Comparison of ENCODE assay signal across 17 cellular contexts in the genomic region with DNA sequence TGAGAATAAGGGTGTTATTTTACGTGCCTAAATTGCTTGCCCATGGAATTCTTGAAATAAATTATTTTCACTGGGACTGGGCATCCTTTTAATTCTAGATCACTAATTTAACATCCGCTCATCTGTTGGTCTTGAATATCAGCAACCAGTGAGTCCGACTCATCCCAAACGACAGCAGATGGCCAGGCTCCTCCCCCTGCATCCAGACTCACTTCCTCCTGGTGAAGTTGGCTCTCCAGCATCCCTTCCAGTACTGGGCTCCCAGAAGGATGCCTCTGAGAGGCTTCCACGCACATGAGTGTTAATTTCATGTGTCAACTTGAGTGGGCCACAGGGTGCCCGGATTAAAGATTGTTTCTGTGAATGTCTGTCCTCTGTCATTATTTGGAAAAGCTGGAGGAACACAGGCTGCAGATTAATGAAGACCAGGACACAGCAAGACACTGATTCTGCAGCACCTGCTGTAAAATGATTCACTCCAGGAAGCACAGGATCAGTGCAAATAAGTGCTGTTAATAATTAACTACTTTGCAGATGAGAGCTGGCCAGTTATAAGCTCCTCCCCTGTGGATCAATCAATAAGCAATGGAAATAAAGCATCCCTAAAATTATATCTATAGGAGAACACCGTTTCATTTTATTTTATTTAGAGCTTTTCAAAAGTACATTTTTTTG.
A peak's percentile ranks its signal among the peaks of the same experiment; 100 is the strongest.
DNase-seq lines count a peak whose midpoint lies in the region; ATAC-seq and TF ChIP-seq lines count a peak whose summit lies in the region.
"Had no signal": no experiment of that assay in that cellular context is flagged by ENCODE, and none has a peak within 500 bp of the region (broad histone marks: within the 10 kb centered on the region; RNA-seq: fewer than 3 reads in every experiment).

No MANE protein-coding gene starts in this region.

- DNase-seq in COLO668 (lab: John Stamatoyannopoulos, UW; ENCODE audit: unreplicated experiment) (peak; percentile 83), G401 (ENCODE audit: low spot score) (peak; percentile 70), neural progenitor cell (ENCODE audit: low spot score) (no peak), RPMI8226 (no peak), SKM-1 (lab: John Stamatoyannopoulos, UW; ENCODE audit: unreplicated experiment) (no peak)
- DNase-seq: activated CD4-positive, alpha-beta T cell treated with anti-CD3 and anti-CD28 coated beads, Interleukin-2, amount 10 ng/mL, durations not matched to agents 7 days and 5 days; amniotic stem cell; GF-D8; heart left ventricle; NCI-H1436 treated with DMSO at 0.1 percent for 48 hours; NCI-H510A treated with DMSO at 0.1 percent for 48 hours had no signal

- peak overlapping the region; percentile 22 for H3K27ac Mint-ChIP-seq in neural progenitor cell
- H3K27ac Mint-ChIP-seq: activated T-helper 17 cell treated with anti-CD3 and anti-CD28 coated beads, Interleukin-2, amount 50 U/mL, for 72 hours; T-helper 2 cell treated with Interferon-gamma antibody and Interleukin-4, amounts not matched to agents 5 μg/mL and 100 μg/mL, for 36 hours had no signal

- H3K9ac ChIP-seq in neural progenitor cell, result no peak overlapping the region
- H3K9ac ChIP-seq: parathyroid adenoma had no signal

- H2AFZ ChIP-seq in neural progenitor cell (replicated peaks), result no peak overlapping the region
- H2AFZ ChIP-seq: parathyroid adenoma had no signal

- H3K9me3 Mint-ChIP-seq in neural progenitor cell, result peaks cover 10% of the 10 kb centered on the region
- H3K9me3 Mint-ChIP-seq: activated T-helper 17 cell treated with anti-CD3 and anti-CD28 coated beads, Interleukin-2, amount 50 U/mL, for 72 hours had no signal

- H3K36me3 Mint-ChIP-seq in neural progenitor cell, result no peaks in the 10 kb centered on the region

- peaks cover 8% of the 10 kb centered on the region for H3K4me1 Mint-ChIP-seq in neural progenitor cell
- H3K4me1 Mint-ChIP-seq: activated CD4-positive, alpha-beta T cell treated with anti-CD3 and anti-CD28 coated beads, Interleukin-2, amount 10 ng/mL, durations not matched to agents 7 days and 5 days had no signal

- peaks cover 4% of the 10 kb centered on the region for H3K4me1 ChIP-seq in neural progenitor cell
- H3K4me1 ChIP-seq: heart left ventricle had no signal

- TF ChIP-seq CTCF in VCaP (conservative IDR thresholded peaks at IDR 0.05) (no peak), neural progenitor cell (IDR thresholded peaks at IDR 0.05) (no peak)

- H3K4me3 ChIP-seq in neural progenitor cell, result no peak overlapping the region
- H3K4me3 ChIP-seq: heart left ventricle had no signal

- in situ Hi-C loops in G401 (cut with HindIII; ENCODE audit: low sequenced_read_pairs), result no loop called here

- no peaks in the 10 kb centered on the region for H3F3A ChIP-seq in neural progenitor cell (ENCODE audit: low read depth)

- H3K4me2 ChIP-seq in neural progenitor cell, result no peak overlapping the region

- H3K27ac ChIP-seq in VCaP (peak overlapping the region; percentile 81), neural progenitor cell (no peak overlapping the region)
- H3K27ac ChIP-seq: C4-2B, heart left ventricle, parathyroid adenoma had no signal

- no peaks in the 10 kb centered on the region for H3K9me3 ChIP-seq in neural progenitor cell (ENCODE audit: low read depth)
- H3K9me3 ChIP-seq: heart left ventricle had no signal

- no peaks in the 10 kb centered on the region for H3K36me3 ChIP-seq in neural progenitor cell
- H3K36me3 ChIP-seq: heart left ventricle had no signal

- H3K79me2 ChIP-seq in neural progenitor cell (ENCODE audit: low read depth), result no peaks in the 10 kb centered on the region
- H3K79me2 ChIP-seq: parathyroid adenoma had no signal

- ATAC-seq in GM21717 (IDR thresholded peaks at IDR 0.05; ENCODE audit: unreplicated experiment), result no peak
- ATAC-seq: activated T-helper 17 cell treated with anti-CD3 and anti-CD28 coated beads, Interleukin-2, amount 50 U/mL, for 72 hours; heart left ventricle had no signal

- H4K20me1 ChIP-seq in neural progenitor cell (ENCODE audit: low read depth), result no peaks in the 10 kb centered on the region

- H3K27me3 ChIP-seq in neural progenitor cell, result no peaks in the 10 kb centered on the region

- H3K4me3 Mint-ChIP-seq in neural progenitor cell, result no peak overlapping the region
- H3K4me3 Mint-ChIP-seq: activated CD4-positive, alpha-beta T cell treated with anti-CD3 and anti-CD28 coated beads, Interleukin-2, amount 10 ng/mL, durations not matched to agents 7 days and 5 days; activated T-helper 17 cell treated with anti-CD3 and anti-CD28 coated beads, Interleukin-2, amount 50 U/mL, for 72 hours; T-helper 2 cell treated with Interferon-gamma antibody and Interleukin-4, amounts not matched to agents 5 μg/mL and 100 μg/mL, for 36 hours had no signal

- peaks cover 7% of the 10 kb centered on the region for H3K27me3 Mint-ChIP-seq in neural progenitor cell (ENCODE audit: insufficient read depth, low read depth)
- H3K27me3 Mint-ChIP-seq: activated CD4-positive, alpha-beta T cell treated with anti-CD3 and anti-CD28 coated beads, Interleukin-2, amount 10 ng/mL, durations not matched to agents 7 days and 5 days; activated T-helper 17 cell treated with anti-CD3 and anti-CD28 coated beads, Interleukin-2, amount 50 U/mL, for 72 hours had no signal

Comparison
In these comparisons a context has a peak if more than half of its experiments do, and no peak if none do; other contexts are left out.
1. DNase-seq: peak in COLO668 (single experiment) and G401 (single experiment); none in neural progenitor cell (single experiment), RPMI8226 (single experiment) and SKM-1 (single experiment).